Comparison of ENCODE assay signal across 12 cellular contexts in the genomic region with DNA sequence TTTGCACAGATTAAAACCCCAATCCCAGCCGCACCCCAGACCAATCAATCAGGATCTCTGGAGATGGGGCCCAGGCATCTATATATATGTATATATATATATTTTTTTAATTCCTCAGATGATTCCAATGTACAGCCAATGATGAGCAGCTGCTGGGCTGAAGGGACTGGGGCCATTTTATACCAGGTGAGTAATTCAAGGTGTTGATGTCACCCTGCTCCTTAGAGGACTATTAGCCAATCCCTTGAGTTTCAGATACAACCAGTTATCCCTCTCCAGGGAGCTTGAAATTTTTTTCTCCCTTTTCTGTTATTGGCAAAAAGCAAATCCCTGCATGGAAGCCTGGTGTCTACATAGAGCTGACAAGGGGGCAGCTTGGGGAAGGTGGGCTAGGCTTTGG. TPM values are rescaled to one million over a fixed set of nuclear protein-coding genes. Genes with fewer than 3 reads are reported as not detected.
DNase-seq lines count a peak whose midpoint lies in the region; ATAC-seq, FAIRE-seq and TF ChIP-seq lines count a peak whose summit lies in the region.
"Had no signal": no experiment of that assay in that cellular context is flagged by ENCODE, and none has a peak within 500 bp of the region (broad histone marks: within the 10 kb centered on the region; RNA-seq: fewer than 3 reads in every experiment).

No MANE protein-coding gene starts in this region.

- no peaks in the 10 kb centered on the region for H3K79me2 ChIP-seq in fibroblast of lung (ENCODE audit: control insufficient read depth, insufficient read depth, low read length)

- no peak overlapping the region for H2AFZ ChIP-seq in fibroblast of lung (ENCODE audit: low read length)

- FAIRE-seq in A549 (lab: Jason Lieb, UNC) (no peak), D721Med (lab: Jason Lieb, UNC) (no peak)

- CTCF ChIA-PET in A549 (lab: Yijun Ruan, JAX), result interaction anchor here (0.7 to 4.7 kb wide), 3 partner anchors 10 to 21 kb away, joined by 3 to 24 read pairs (median 9); no protein-coding TSS in a partner anchor

- intact Hi-C loops in prostate gland (cut with DNase I), result no loop called here

- H3K9ac ChIP-seq in adipocyte (ENCODE audit: low read length) (peak overlapping the region; percentile 76), fibroblast of lung (ENCODE audit: insufficient read depth, low read length) (no peak overlapping the region)

- ATAC-seq in A549, result peak; percentile 12 to 42; a peak in 4 of 6 replicates
- no peak for ATAC-seq in GM19035 (IDR thresholded peaks at IDR 0.05; ENCODE audit: unreplicated experiment)
- ATAC-seq in GM18519 (IDR thresholded peaks at IDR 0.05; ENCODE audit: low FRiP score, unreplicated experiment), result no peak
- ATAC-seq: activated T-cell treated with anti-CD3 and anti-CD28 coated beads, Interleukin-2, amount 50 U/mL, for 4 hours; naive thymus-derived CD4-positive, alpha-beta T cell had no signal

- H4K20me1 ChIP-seq in fibroblast of lung (ENCODE audit: control insufficient read depth, extremely low read depth, insufficient read depth, low read length), result no peaks in the 10 kb centered on the region

- H3K27ac ChIP-seq in A549 (peak overlapping the region; percentile 97 to 99), fibroblast of lung (ENCODE audit: insufficient read depth, low read length) (peak overlapping the region; percentile 84), prostate gland (peak overlapping the region; percentile 28 to 67)

- H3K4me2 ChIP-seq in A549, result peak overlapping the region; percentile 55
- H3K4me2 ChIP-seq in fibroblast of lung (ENCODE audit: extremely low read depth, insufficient read depth, low read length), result peak overlapping the region; percentile 8

- H3K36me3 ChIP-seq in adipocyte (ENCODE audit: control insufficient read depth, insufficient read depth, low read length, severe bottlenecking), result no peaks in the 10 kb centered on the region
- no peaks in the 10 kb centered on the region for H3K36me3 ChIP-seq in fibroblast of lung (ENCODE audit: control insufficient read depth, insufficient read depth, low read length)
- H3K36me3 ChIP-seq in prostate gland, result no peaks in the 10 kb centered on the region

- POLR2A ChIA-PET in A549 (lab: Yijun Ruan, JAX), result interaction anchor here (0.6 to 1.1 kb wide), 2 partner anchors 10 to 489 kb away, joined by 3 read pairs; no protein-coding TSS in a partner anchor

- peaks cover 61% of the 10 kb centered on the region for H3K4me1 ChIP-seq in A549
- peaks cover 63% of the 10 kb centered on the region for H3K4me1 ChIP-seq in adipocyte (ENCODE audit: control insufficient read depth, insufficient read depth, low read length)
- H3K4me1 ChIP-seq in fibroblast of lung (ENCODE audit: control insufficient read depth, extremely low read depth, insufficient read depth, low read length), result peaks cover 45% of the 10 kb centered on the region
- no peaks in the 10 kb centered on the region for H3K4me1 ChIP-seq in prostate gland (replicated peaks)

- H3K4me3 ChIP-seq in A549, result no peak overlapping the region
- H3K4me3 ChIP-seq in adipocyte (ENCODE audit: low read length), result no peak overlapping the region
- H3K4me3 ChIP-seq in fibroblast of lung (replicated peaks in 1 of 4; ENCODE audit: control extremely low read depth in 1 of 4, insufficient read depth in 1 of 4, low read depth in 3 of 4, low read length in 4 of 4), result no peak overlapping the region
- H3K4me3 ChIP-seq in prostate gland, result no peak overlapping the region

- no peak for TF ChIP-seq EP300 in A549 (IDR thresholded peaks at IDR 0.05)

- WGBS in A549 (ENCODE audit: missing lambda C conversion rate), result 9% methylated on average over 1 of the region's 1 CpG
- WGBS in prostate gland, result 83% methylated on average over 1 of the region's 1 CpG

- no peaks in the 10 kb centered on the region for H3K27me3 ChIP-seq in adipocyte (replicated peaks; ENCODE audit: control insufficient read depth, insufficient read depth, low read length)
- H3K27me3 ChIP-seq in fibroblast of lung (ENCODE audit: control insufficient read depth, insufficient read depth, low read length), result no peaks in the 10 kb centered on the region
- H3K27me3 ChIP-seq in prostate gland (replicated peaks; ENCODE audit: insufficient read depth), result no peaks in the 10 kb centered on the region

- TF ChIP-seq CTCF in A549 (IDR thresholded peaks at IDR 0.05), result no peak
- no peak for TF ChIP-seq CTCF in fibroblast of lung (conservative IDR thresholded peaks at IDR 0.05 in 1 of 2, IDR thresholded peaks at IDR 0.05 in 1 of 2; ENCODE audit: low read depth in 1 of 2, low read length in 2 of 2)
- TF ChIP-seq CTCF in prostate gland (IDR thresholded peaks at IDR 0.05), result no peak
- no peak for TF ChIP-seq CTCF in D721Med (IDR thresholded peaks at IDR 0.05; ENCODE audit: insufficient read depth, missing control alignments)

- no peak for TF ChIP-seq RAD21 in A549 (conservative IDR thresholded peaks at IDR 0.05 in 1 of 2, IDR thresholded peaks at IDR 0.05 in 1 of 2)

- TF ChIP-seq POLR2A in A549 (IDR thresholded peaks at IDR 0.05; ENCODE audit: low read length), result no peak
- TF ChIP-seq POLR2A in prostate gland (IDR thresholded peaks at IDR 0.05), result no peak

- DNase-seq in A549 (ENCODE audit: low read depth in 1 of 2, low spot score in 1 of 2) (peak in 1 of 2 experiments; percentile 79), adipocyte (ENCODE audit: low read depth) (no peak), fibroblast of lung (ENCODE audit: low read depth in 2 of 2) (no peak), prostate gland (ENCODE audit: low spot score) (no peak), D721Med (ENCODE audit: insufficient read length, low spot score) (no peak), RPMI8226 (no peak)
- DNase-seq: activated CD4-positive, CD25-positive, alpha-beta regulatory T cell treated with anti-CD3 and anti-CD28 coated beads, Interleukin-2, amount 50 U/mL, for 72 hours; activated T-cell treated with anti-CD3 and anti-CD28 coated beads, Interleukin-2, amount 50 U/mL, for 4 hours; naive thymus-derived CD4-positive, alpha-beta T cell; T-helper 1 cell had no signal

- H3K9me3 ChIP-seq in A549 (peaks cover 20% of the 10 kb centered on the region), adipocyte (ENCODE audit: control insufficient read depth, low read length) (no peaks in the 10 kb centered on the region), fibroblast of lung (ENCODE audit: control insufficient read depth, insufficient read depth, low read depth, low read length) (no peaks in the 10 kb centered on the region), prostate gland (no peaks in the 10 kb centered on the region)

TF ChIP-seq in A549, 52 proteins besides CTCF, POLR2A, EP300 and RAD21:
- no peak for TF ChIP-seq HOXB5 (CRISPR knock-in tag; IDR thresholded peaks at IDR 0.05)
- peak; percentile 65 for TF ChIP-seq EHMT2 (IDR thresholded peaks at IDR 0.05; ENCODE audit: low read depth)
- no peak for TF ChIP-seq KDM1A (IDR thresholded peaks at IDR 0.05; ENCODE audit: low read depth)
- TF ChIP-seq, protein P1, sequence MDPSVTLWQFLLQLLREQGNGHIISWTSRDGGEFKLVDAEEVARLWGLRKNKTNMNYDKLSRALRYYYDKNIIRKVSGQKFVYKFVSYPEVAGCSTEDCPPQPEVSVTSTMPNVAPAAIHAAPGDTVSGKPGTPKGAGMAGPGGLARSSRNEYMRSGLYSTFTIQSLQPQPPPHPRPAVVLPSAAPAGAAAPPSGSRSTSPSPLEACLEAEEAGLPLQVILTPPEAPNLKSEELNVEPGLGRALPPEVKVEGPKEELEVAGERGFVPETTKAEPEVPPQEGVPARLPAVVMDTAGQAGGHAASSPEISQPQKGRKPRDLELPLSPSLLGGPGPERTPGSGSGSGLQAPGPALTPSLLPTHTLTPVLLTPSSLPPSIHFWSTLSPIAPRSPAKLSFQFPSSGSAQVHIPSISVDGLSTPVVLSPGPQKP (IDR thresholded peaks at IDR 0.05; ENCODE audit: low read depth, low read length), result no peak

RNA-seq across cellular contexts. Expression of a gene that starts 59.8 kb away (rescaled TPM):
- 172 and 210 TPM in 2 replicates for polyA plus RNA-seq in A549 (2011; rRNA removed)
- 51.2 and 61.9 TPM in 2 replicates for polyA plus RNA-seq in A549 (2012; cell fraction: cytosol; rRNA removed)
- 35.2 and 36.7 TPM in 2 replicates for polyA plus RNA-seq in A549 (2012; cell fraction: nucleus; rRNA removed)
- polyA plus RNA-seq in A549 (2017; fragmentation: RNase III; extraction: RNeasy Plus Mini Kit Qiagen cat#74134 plus additional on column Dnase treatment), result 118 to 125 TPM (median 120 TPM) in 3 replicates
- polyA minus RNA-seq in A549 (2011; rRNA and poly(A)+ RNA removed), result 90.0 and 90.1 TPM in 2 replicates
- total RNA-seq in fibroblast of lung, result 145 and 151 TPM in 2 replicates
- polyA plus RNA-seq in fibroblast of lung, result 231 and 328 TPM in 2 replicates
- polyA plus RNA-seq in fibroblast of lung (2012), result 131 and 161 TPM in 2 replicates
- 80.1 and 106 TPM in 2 replicates for polyA minus RNA-seq in fibroblast of lung (ENCODE audit: low replicate concordance)
- total RNA-seq in prostate gland, result 10 to 100 TPM; 77.9 to 88.4 TPM

Comparison
In these comparisons a context has a peak if more than half of its experiments do, and no peak if none do; other contexts are left out.
1. ATAC-seq: peak in A549 (2 of 2); none in GM19035 (single experiment) and GM18519 (single experiment).
2. H3K27ac ChIP-seq: peak in every context shown above with its lines; median percentile 98 in A549; 84 in fibroblast of lung; 48 in prostate gland.